In the genomic region with DNA sequence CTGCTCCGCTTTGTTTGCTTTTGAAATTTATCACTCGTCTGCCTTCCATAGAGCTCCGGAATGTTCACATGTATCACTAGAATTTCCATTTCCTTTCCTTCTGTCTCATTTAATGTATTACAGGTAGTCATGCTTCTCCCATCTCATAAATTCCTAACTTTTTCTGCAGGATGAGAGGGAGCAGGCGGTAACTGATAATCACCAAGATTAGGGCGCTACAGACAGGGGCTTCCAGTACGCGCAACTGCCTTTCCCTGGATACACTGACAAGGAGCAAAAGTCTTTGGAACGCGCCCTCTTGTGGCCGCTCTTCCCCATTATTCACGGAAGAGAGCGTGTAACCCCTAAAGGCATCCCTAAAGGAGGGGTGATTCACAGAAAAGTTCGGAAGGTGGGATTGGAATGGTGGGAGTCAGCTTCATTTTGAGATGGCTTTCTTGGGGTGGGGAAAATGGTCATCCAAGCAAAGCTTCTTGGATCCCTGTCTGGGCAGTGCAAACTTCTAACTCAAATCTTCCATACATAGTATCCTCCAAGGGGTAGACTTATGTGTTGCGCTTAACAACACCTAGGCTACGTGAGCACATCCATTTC, we compare ENCODE assay signal across 9 cellular contexts. TPM values are rescaled to one million over a fixed set of nuclear protein-coding genes. Genes with fewer than 3 reads are reported as not detected.
DNase-seq lines count a peak whose midpoint lies in the region; ATAC-seq, FAIRE-seq and TF ChIP-seq lines count a peak whose summit lies in the region.
"Had no signal": no experiment of that assay in that cellular context is flagged by ENCODE, and none has a peak within 500 bp of the region (broad histone marks: within the 10 kb centered on the region; RNA-seq: fewer than 3 reads in every experiment).

No MANE protein-coding gene starts in this region.

- H3K27ac ChIP-seq in RWPE1 (no peak overlapping the region), thoracic aorta (peak overlapping the region; percentile 86 to 88)
- H3K27ac ChIP-seq: BLaER1 had no signal

- no peaks in the 10 kb centered on the region for H3K27me3 ChIP-seq in thoracic aorta (replicated peaks; ENCODE audit: insufficient read depth)

- CTCF ChIA-PET in RWPE1 (lab: Yijun Ruan, JAX): interaction anchor here (0.6 to 1.1 kb wide), 8 partner anchors 15 to 1366 kb away, joined by 3 to 5 read pairs (median 3); no protein-coding TSS in a partner anchor

- H3K36me3 ChIP-seq in thoracic aorta: no peaks in the 10 kb centered on the region
- H3K36me3 ChIP-seq: BLaER1 had no signal

- no peaks in the 10 kb centered on the region for H3K9me3 ChIP-seq in thoracic aorta
- H3K9me3 ChIP-seq: BLaER1 had no signal

- peak; percentile 37 for FAIRE-seq in endometrium (lab: Jason Lieb, UNC)

- POLR2A ChIA-PET in RWPE1 (lab: Yijun Ruan, JAX; ENCODE audit: low non-redundant PET): interaction anchor here (0.5 kb wide), 1 partner anchor 8 kb away, joined by 3 read pairs; no protein-coding TSS in a partner anchor

- peaks cover 26 to 61% of the 10 kb centered on the region in 2 donors for H3K4me1 ChIP-seq in thoracic aorta (ENCODE audit: control insufficient read depth in 1 of 2, low read depth in 2 of 2)
- H3K4me1 ChIP-seq: BLaER1 had no signal

- peak overlapping the region; percentile 72 for H3K4me3 ChIP-seq in thoracic aorta
- H3K4me3 ChIP-seq: BLaER1 had no signal

- DNase-seq in NCI-H1417 (lab: John Stamatoyannopoulos, UW): peak; percentile 9 to 40 (median 24)
- no peak for DNase-seq in NCI-H1417 treated with DMSO at 0.1 percent for 48 hours (lab: John Stamatoyannopoulos, UW)
- peak; percentile 59 for DNase-seq in RWPE1 (ENCODE audit: low spot score)
- DNase-seq in lung microvascular endothelial cell (ENCODE audit: low read depth in 2 of 2): peak; percentile 88 to 92
- DNase-seq in thoracic aorta (ENCODE audit: low spot score): no peak
- no peak for DNase-seq in activated effector memory CD4-positive, alpha-beta T cell treated with Interleukin-2 at 50 U/mL for 16 hours

- ATAC-seq in HG03159 (IDR thresholded peaks at IDR 0.05; ENCODE audit: unreplicated experiment) (peak; percentile 47), thoracic aorta (ENCODE audit: insufficient number of reproducible peaks, low FRiP score, low read depth) (no peak)

- TF ChIP-seq CTCF in RWPE1 (conservative IDR thresholded peaks at IDR 0.05; ENCODE audit: low read depth) (peak; percentile 87), thoracic aorta (IDR thresholded peaks at IDR 0.05) (peak; percentile 79)

RNA-seq across cellular contexts. Expression of a gene that starts 6.5 kb away (rescaled TPM):
- 0.40 and 1.5 TPM in 2 replicates for total RNA-seq in lung microvascular endothelial cell
- 10 to 100 TPM; 24.0 to 44.8 TPM for total RNA-seq in thoracic aorta

Comparison
In these comparisons a context has a peak if more than half of its experiments do, and no peak if none do; other contexts are left out.
1. DNase-seq: peak in NCI-H1417 (3 of 3), RWPE1 (single experiment) and lung microvascular endothelial cell (2 of 2); none in NCI-H1417 treated with DMSO at 0.1 percent for 48 hours (single experiment), thoracic aorta (single experiment) and activated effector memory CD4-positive, alpha-beta T cell treated with Interleukin-2 at 50 U/mL for 16 hours (single experiment).